In genomic region chr12:110421701-110422100, GRCh38 we compare ENCODE assay signal across 21 cellular contexts. TPM values are rescaled to one million over a fixed set of nuclear protein-coding genes. Genes with fewer than 3 reads are reported as not detected.
DNase-seq lines count a peak whose midpoint lies in the region; ATAC-seq, FAIRE-seq and TF ChIP-seq lines count a peak whose summit lies in the region.
"Had no signal": no experiment of that assay in that cellular context is flagged by ENCODE, and none has a peak within 500 bp of the region (broad histone marks: within the 10 kb centered on the region; RNA-seq: fewer than 3 reads in every experiment).

No MANE protein-coding gene starts in this region.

- H3K4me3 ChIP-seq in K562: no peak overlapping the region
- H3K4me3 ChIP-seq in transverse colon: no peak overlapping the region
- H3K4me3 ChIP-seq in body of pancreas: no peak overlapping the region
- H3K4me3 ChIP-seq in upper lobe of left lung: no peak overlapping the region
- H3K4me3 ChIP-seq: BLaER1 treated with 17β-estradiol and CSF1 and Interleukin-3, amounts not matched to agents 10 nM and 100 nM had no signal

- no peak overlapping the region for H3K4me2 ChIP-seq in K562 (ENCODE audit: insufficient read depth, low read length)
- H3K4me2 ChIP-seq: BLaER1 treated with 17β-estradiol and CSF1 and Interleukin-3, amounts not matched to agents 10 nM and 100 nM; SK-N-SH had no signal

- H3K27me3 ChIP-seq in K562 (ENCODE audit: control insufficient read depth in 2 of 2, insufficient read depth in 2 of 2, low read length in 2 of 2): no peaks in the 10 kb centered on the region
- peaks cover 4% of the 10 kb centered on the region for H3K27me3 ChIP-seq in transverse colon
- no peaks in the 10 kb centered on the region for H3K27me3 ChIP-seq in body of pancreas
- H3K27me3 ChIP-seq in upper lobe of left lung: no peaks in the 10 kb centered on the region
- H3K27me3 ChIP-seq: BLaER1 treated with 17β-estradiol and CSF1 and Interleukin-3, amounts not matched to agents 10 nM and 100 nM had no signal

- no peak for TF ChIP-seq POLR2A in K562 (conservative IDR thresholded peaks at IDR 0.05)
- TF ChIP-seq POLR2A in transverse colon (IDR thresholded peaks at IDR 0.05): no peak
- TF ChIP-seq POLR2A in body of pancreas (IDR thresholded peaks at IDR 0.05): no peak
- TF ChIP-seq POLR2A in upper lobe of left lung (IDR thresholded peaks at IDR 0.05): no peak

- peak overlapping the region; percentile 37; the same call in 1 of the 2 replicates for H2AFZ ChIP-seq in K562 (ENCODE audit: low read depth, low read length)

- in situ Hi-C loops in K562 (cut with MboI) (loop anchor here (10.0 kb wide), 1 partner anchor 317 kb away; no protein-coding TSS in a partner anchor), transverse colon (cut with MboI; ENCODE audit: low pct_ligation_motif_present in 1 of 4, low pct_unique_long_range_greater_than_20kb in 1 of 4, low sequenced_read_pairs in 3 of 4) (loop anchor here in 3 of 4 donors (10.0 kb wide), 2 partner anchors 317 to 327 kb away; no protein-coding TSS in a partner anchor)

- H3K9me3 ChIP-seq in K562 (replicated peaks; ENCODE audit: control insufficient read depth, insufficient read depth, low read depth, low read length): no peaks in the 10 kb centered on the region
- H3K9me3 ChIP-seq in transverse colon: no peaks in the 10 kb centered on the region
- H3K9me3 ChIP-seq in body of pancreas: no peaks in the 10 kb centered on the region
- H3K9me3 ChIP-seq in upper lobe of left lung: no peaks in the 10 kb centered on the region
- H3K9me3 ChIP-seq: BLaER1 treated with 17β-estradiol and CSF1 and Interleukin-3, amounts not matched to agents 10 nM and 100 nM; SK-N-SH had no signal

- ATAC-seq in K562 (no peak), body of pancreas (no peak), GM21515 (IDR thresholded peaks at IDR 0.05; ENCODE audit: unreplicated experiment) (no peak), upper lobe of left lung (ENCODE audit: low FRiP score in 2 of 2) (no peak)
- ATAC-seq: HCT116, PC-3 had no signal

- H3K79me2 ChIP-seq in K562 (ENCODE audit: control insufficient read depth, insufficient read depth, low read length): no peaks in the 10 kb centered on the region

- 21% methylated on average over 4 of the region's 4 CpGs for WGBS in K562 (ENCODE audit: insufficient coverage, low coverage, missing lambda C conversion rate)
- WGBS in transverse colon (ENCODE audit: low coverage in 1 of 2), 2 donors: 64 to 80% methylated on average over 2 to 4 of the region's 4 CpGs
- WGBS in body of pancreas, 2 donors: 75 to 81% methylated on average over 4 of the region's 4 CpGs
- WGBS in upper lobe of left lung, 2 donors: 86 to 89% methylated on average over 4 of the region's 4 CpGs

- CTCF ChIA-PET in K562 (lab: Yijun Ruan, JAX; ENCODE audit: low intra/inter-chr PET ratio): no interaction called here

- BruUV-seq in K562 (replicated peaks; lab: Mats Ljungman, UMichigan): no TSS peak

- TF ChIP-seq RAD21 in K562 (CRISPR knock-in tag; conservative IDR thresholded peaks at IDR 0.05 in 1 of 2, IDR thresholded peaks at IDR 0.05 in 1 of 2): no peak

- H3K9ac ChIP-seq in K562 (ENCODE audit: insufficient read depth in 1 of 2, low read depth in 2 of 2, low read length in 2 of 2): 0 out of 4 replicates have a peak overlapping the region, but pooled peaks of 1 of the 2 experiments have one; percentile 5
- H3K9ac ChIP-seq: BLaER1 treated with 17β-estradiol and CSF1 and Interleukin-3, amounts not matched to agents 10 nM and 100 nM; SK-N-SH had no signal

- intact Hi-C loops in K562 (cut with micrococcal nuclease) (no loop called here), transverse colon (cut with DNase I; ENCODE audit: low total_unique reads) (no loop called here), body of pancreas (cut with DNase I) (no loop called here)

- H3K9me3 Mint-ChIP-seq in mesothelial cell of epicardium: no peaks in the 10 kb centered on the region
- H3K9me3 Mint-ChIP-seq: CD8-positive, alpha-beta memory T cell had no signal

- H3K4me1 Mint-ChIP-seq in mesothelial cell of epicardium: peaks cover 12% of the 10 kb centered on the region
- H3K4me1 Mint-ChIP-seq: CD8-positive, alpha-beta memory T cell had no signal

- H4K20me1 ChIP-seq in K562 (replicated peaks; ENCODE audit: control insufficient read depth, insufficient read depth, low read length): no peaks in the 10 kb centered on the region
- H4K20me1 ChIP-seq: BLaER1 treated with 17β-estradiol and CSF1 and Interleukin-3, amounts not matched to agents 10 nM and 100 nM had no signal

- no peaks in the 10 kb centered on the region for H3K36me3 Mint-ChIP-seq in mesothelial cell of epicardium
- H3K36me3 Mint-ChIP-seq: CD8-positive, alpha-beta memory T cell had no signal

- POLR2A ChIA-PET in K562 (lab: Yijun Ruan, JAX): interaction anchor here (0.8 to 3.2 kb wide), 9 partner anchors 10 to 172 kb away, joined by 3 to 26 read pairs (median 5); partner anchors contain the start of genes ANAPC7 and ARPC3

- TF ChIP-seq CTCF in K562 (IDR thresholded peaks at IDR 0.05 in 2 of 3, conservative IDR thresholded peaks at IDR 0.05 in 1 of 3; ENCODE audit: insufficient read depth in 2 of 3, low read depth in 1 of 3, low read length in 3 of 3) (no peak), mesothelial cell of epicardium (IDR thresholded peaks at IDR 0.05; ENCODE audit: unreplicated experiment) (no peak), transverse colon (IDR thresholded peaks at IDR 0.05) (no peak), body of pancreas (IDR thresholded peaks at IDR 0.05) (no peak), upper lobe of left lung (IDR thresholded peaks at IDR 0.05) (no peak)

- peaks cover 28% of the 10 kb centered on the region in 2 experiments; a peak in 4 of 5 replicates for H3K4me1 ChIP-seq in K562 (replicated peaks in 1 of 2; ENCODE audit: control insufficient read depth in 2 of 2, insufficient read depth in 2 of 2, low read length in 2 of 2)
- H3K4me1 ChIP-seq in transverse colon: peaks cover 0 to 3% (median 2%) of the 10 kb centered on the region in 4 donors
- no peaks in the 10 kb centered on the region for H3K4me1 ChIP-seq in body of pancreas
- H3K4me1 ChIP-seq in upper lobe of left lung: no peaks in the 10 kb centered on the region

- H3K27ac ChIP-seq in K562 (ENCODE audit: extremely low read depth, low read depth, low read length) (no peak overlapping the region), transverse colon (peak overlapping the region in 3 of 4 donors; percentile 48 to 53 (median 50)), body of pancreas (no peak overlapping the region), upper lobe of left lung (no peak overlapping the region)
- H3K27ac ChIP-seq: BLaER1 treated with 17β-estradiol and CSF1 and Interleukin-3, amounts not matched to agents 10 nM and 100 nM had no signal

- TF ChIP-seq EP300 in K562 (IDR thresholded peaks at IDR 0.05; ENCODE audit: low read length) (no peak), transverse colon (IDR thresholded peaks at IDR 0.05; ENCODE audit: low read depth) (no peak), upper lobe of left lung (IDR thresholded peaks at IDR 0.05) (no peak)

- H3K9me1 ChIP-seq in K562 (ENCODE audit: control insufficient read depth, insufficient read depth, low read length): no peaks in the 10 kb centered on the region

- peak overlapping the region; percentile 14 for H3K27ac Mint-ChIP-seq in mesothelial cell of epicardium
- H3K27ac Mint-ChIP-seq: CD8-positive, alpha-beta memory T cell had no signal

- DNase-seq in NCI-H524 treated with DMSO at 0.1 percent for 48 hours (lab: John Stamatoyannopoulos, UW) (peak; percentile 83), K562 (ENCODE audit: extremely low read depth in 1 of 4, low spot score in 3 of 4) (no peak), mesothelial cell of epicardium (ENCODE audit: low spot score in 2 of 2, unreplicated experiment in 2 of 2) (no peak), transverse colon (no peak), body of pancreas (no peak), upper lobe of left lung (no peak)
- DNase-seq: CD8-positive, alpha-beta memory T cell; DMS79 treated with DMSO at 0.1 percent for 48 hours; NCI-H1092 treated with DMSO at 0.1 percent for 48 hours; NCI-H146; NCI-H2081; NCI-H2171 treated with DMSO at 0.1 percent for 48 hours; NCI-H446; PC-3; RPMI8226; SHP77 treated with DMSO at 0.1 percent for 48 hours had no signal

- H3K27me3 Mint-ChIP-seq in mesothelial cell of epicardium (ENCODE audit: low read depth): no peaks in the 10 kb centered on the region

- no peak for FAIRE-seq in K562 (lab: Jason Lieb, UNC)
- FAIRE-seq: D721Med had no signal

- no peak overlapping the region for H3K4me3 Mint-ChIP-seq in mesothelial cell of epicardium
- H3K4me3 Mint-ChIP-seq: CD8-positive, alpha-beta memory T cell had no signal

- H3K36me3 ChIP-seq in K562 (ENCODE audit: control insufficient read depth, insufficient read depth, low read length) (no peaks in the 10 kb centered on the region), transverse colon (no peaks in the 10 kb centered on the region), body of pancreas (replicated peaks in 1 of 2; ENCODE audit: insufficient read depth in 1 of 2, low read depth in 2 of 2) (no peaks in the 10 kb centered on the region), upper lobe of left lung (no peaks in the 10 kb centered on the region)
- H3K36me3 ChIP-seq: BLaER1 treated with 17β-estradiol and CSF1 and Interleukin-3, amounts not matched to agents 10 nM and 100 nM had no signal

RNA-seq across cellular contexts. Expression of gene ANAPC7, which starts 18.2 kb away (rescaled TPM):
- 295 and 475 TPM in 2 replicates for total RNA-seq in K562 (2011; cell fraction: chromatin; rRNA removed; ENCODE audit: low replicate concordance)
- total RNA-seq in K562 (2011; cell fraction: nucleolus; rRNA removed): 136 and 138 TPM in 2 replicates
- 230 and 322 TPM in 2 replicates for total RNA-seq in K562 (2011; cell fraction: nucleoplasm; rRNA removed)
- total RNA-seq in K562 (2014; rRNA removed): 118 and 119 TPM in 2 replicates
- 109 and 121 TPM in 2 replicates for total RNA-seq in K562 (2014; rRNA removed; fragmentation: Illumina TruSeq; extraction: Trizol)
- 107 and 114 TPM in 2 replicates for total RNA-seq in K562 (2015; rRNA removed; fragmentation: Illumina TruSeq; extraction: Trizol)
- 99.1 and 107 TPM in 2 replicates for total RNA-seq in K562 (2021)
- 134 and 158 TPM in 2 replicates for polyA plus RNA-seq in K562 (2011; rRNA removed)
- 72.8 and 77.2 TPM in 2 replicates for polyA plus RNA-seq in K562 (2011; cell fraction: cytosol; rRNA removed)
- polyA plus RNA-seq in K562 (2011; cell fraction: nucleus; rRNA removed): 117 and 126 TPM in 2 replicates
- 72.3 and 75.8 TPM in 2 replicates for polyA plus RNA-seq in K562 (2012)
- 105 and 106 TPM in 2 replicates for polyA plus RNA-seq in K562 (2014; fragmentation: Illumina TruSeq; extraction: Trizol)
- polyA plus RNA-seq in K562 (2014; fragmentation: Nextera tagmentation; extraction: Ambion mirVana): 10 to 100 TPM; 46.7 to 63.4 TPM
- polyA plus RNA-seq in K562 (2014; rRNA removed): 133 and 138 TPM in 2 replicates
- 165 and 173 TPM in 2 replicates for polyA minus RNA-seq in K562 (2011; rRNA and poly(A)+ RNA removed)
- polyA minus RNA-seq in K562 (2011; cell fraction: cytosol; rRNA and poly(A)+ RNA removed): 57.4 and 61.7 TPM in 2 replicates
- polyA minus RNA-seq in K562 (2011; cell fraction: nucleus; rRNA and poly(A)+ RNA removed): 25.3 and 47.7 TPM in 2 replicates
- total RNA-seq in mesothelial cell of epicardium: 62.8 to 66.6 TPM (median 66.0 TPM) in 3 replicates
- total RNA-seq in transverse colon: 100 to 1,000 TPM in 1 of 4 donors, 10 to 100 TPM in 3; 16.8 to 127 (median 31.4) TPM
- total RNA-seq in body of pancreas: 10 to 100 TPM; 25.9 to 45.8 TPM
- 10 to 100 TPM; 33.5 to 90.1 (median 43.1) TPM for total RNA-seq in upper lobe of left lung

RNA-seq across cellular contexts. Expression of gene ARPC3, which starts 28.4 kb away (rescaled TPM):
- 41.8 and 103 TPM in 2 replicates for total RNA-seq in K562 (2011; cell fraction: chromatin; rRNA removed; ENCODE audit: low replicate concordance)
- 34.5 and 35.0 TPM in 2 replicates for total RNA-seq in K562 (2011; cell fraction: nucleolus; rRNA removed)
- 62.8 and 72.9 TPM in 2 replicates for total RNA-seq in K562 (2011; cell fraction: nucleoplasm; rRNA removed)
- 172 and 197 TPM in 2 replicates for total RNA-seq in K562 (2014; rRNA removed)
- total RNA-seq in K562 (2014; rRNA removed; fragmentation: Illumina TruSeq; extraction: Trizol): 388 and 441 TPM in 2 replicates
- 475 and 504 TPM in 2 replicates for total RNA-seq in K562 (2015; rRNA removed; fragmentation: Illumina TruSeq; extraction: Trizol)
- total RNA-seq in K562 (2021): 213 and 225 TPM in 2 replicates
- polyA plus RNA-seq in K562 (2011; rRNA removed): 63.0 and 74.2 TPM in 2 replicates
- 38.2 and 97.8 TPM in 2 replicates for polyA plus RNA-seq in K562 (2011; cell fraction: cytosol; rRNA removed)
- 16.3 and 22.5 TPM in 2 replicates for polyA plus RNA-seq in K562 (2011; cell fraction: nucleus; rRNA removed)
- polyA plus RNA-seq in K562 (2012): 242 and 327 TPM in 2 replicates
- polyA plus RNA-seq in K562 (2014; fragmentation: Illumina TruSeq; extraction: Trizol): 326 and 345 TPM in 2 replicates
- polyA plus RNA-seq in K562 (2014; fragmentation: Nextera tagmentation; extraction: Ambion mirVana): 100 to 1,000 TPM; 450 to 575 TPM
- polyA plus RNA-seq in K562 (2014; rRNA removed): 167 and 216 TPM in 2 replicates
- 44.1 and 57.8 TPM in 2 replicates for polyA minus RNA-seq in K562 (2011; rRNA and poly(A)+ RNA removed)
- 39.2 and 54.5 TPM in 2 replicates for polyA minus RNA-seq in K562 (2011; cell fraction: cytosol; rRNA and poly(A)+ RNA removed)
- polyA minus RNA-seq in K562 (2011; cell fraction: nucleus; rRNA and poly(A)+ RNA removed): 11.8 and 28.2 TPM in 2 replicates
- 144 to 149 TPM (median 146 TPM) in 3 replicates for total RNA-seq in mesothelial cell of epicardium
- total RNA-seq in transverse colon: 100 to 1,000 TPM in 3 of 4 donors, 10 to 100 TPM in 1; 27.9 to 429 (median 262) TPM
- 100 to 1,000 TPM in 1 of 2 donors, 10 to 100 TPM in 1; 48.5 to 101 TPM for total RNA-seq in body of pancreas
- 100 to 1,000 TPM; 139 to 347 (median 245) TPM for total RNA-seq in upper lobe of left lung

RNA-seq across cellular contexts. Expression of gene GPN3, which starts 46.4 kb away (rescaled TPM):
- 16.0 and 19.8 TPM in 2 replicates for total RNA-seq in K562 (2011; cell fraction: chromatin; rRNA removed; ENCODE audit: low replicate concordance)
- total RNA-seq in K562 (2011; cell fraction: nucleolus; rRNA removed): 9.7 and 11.7 TPM in 2 replicates
- total RNA-seq in K562 (2011; cell fraction: nucleoplasm; rRNA removed): 21.8 and 23.8 TPM in 2 replicates
- total RNA-seq in K562 (2014; rRNA removed) (33.2 and 35.8 TPM in 2 replicates), K562 (2014; rRNA removed; fragmentation: Illumina TruSeq; extraction: Trizol) (65.6 and 70.8 TPM in 2 replicates), K562 (2015; rRNA removed; fragmentation: Illumina TruSeq; extraction: Trizol) (51.4 and 55.5 TPM in 2 replicates), K562 (2021) (59.6 and 64.2 TPM in 2 replicates), mesothelial cell of epicardium (12.7 to 14.5 TPM (median 13.9 TPM) in 3 replicates), transverse colon (1 to 10 TPM in 3 of 4 donors, not detected in 1; 6.1 to 9.2 (median 8.8) TPM), body of pancreas (1 to 10 TPM; 5.6 to 8.0 TPM), upper lobe of left lung (10 to 100 TPM in 4 of 6 donors, 1 to 10 TPM in 2; 4.1 to 31.4 (median 19.6) TPM)
- polyA plus RNA-seq in K562 (2011; rRNA removed) (54.3 and 92.3 TPM in 2 replicates), K562 (2014; fragmentation: Illumina TruSeq; extraction: Trizol) (55.7 and 57.1 TPM in 2 replicates), K562 (2014; fragmentation: Nextera tagmentation; extraction: Ambion mirVana) (100 to 1,000 TPM; 105 to 123 TPM), K562 (2014; rRNA removed) (43.8 and 48.3 TPM in 2 replicates)
- 32.3 and 92.3 TPM in 2 replicates for polyA plus RNA-seq in K562 (2011; cell fraction: cytosol; rRNA removed)
- polyA plus RNA-seq in K562 (2011; cell fraction: nucleus; rRNA removed): 14.6 and 29.3 TPM in 2 replicates
- 36.9 and 61.6 TPM in 2 replicates for polyA plus RNA-seq in K562 (2012)
- polyA minus RNA-seq in K562 (2011; rRNA and poly(A)+ RNA removed): 73.8 and 103 TPM in 2 replicates
- polyA minus RNA-seq in K562 (2011; cell fraction: cytosol; rRNA and poly(A)+ RNA removed): 20.8 and 31.5 TPM in 2 replicates
- polyA minus RNA-seq in K562 (2011; cell fraction: nucleus; rRNA and poly(A)+ RNA removed): 9.2 and 22.0 TPM in 2 replicates

RNA-seq across cellular contexts. Expression of gene FAM216A, which starts 46.9 kb away (rescaled TPM):
- total RNA-seq in K562 (2011; cell fraction: chromatin; rRNA removed; ENCODE audit: low replicate concordance): 25.6 and 32.2 TPM in 2 replicates
- total RNA-seq in K562 (2011; cell fraction: nucleolus; rRNA removed): 23.2 and 25.2 TPM in 2 replicates
- 27.7 and 36.1 TPM in 2 replicates for total RNA-seq in K562 (2011; cell fraction: nucleoplasm; rRNA removed)
- total RNA-seq in K562 (2014; rRNA removed) (44.6 and 48.5 TPM in 2 replicates), K562 (2014; rRNA removed; fragmentation: Illumina TruSeq; extraction: Trizol) (58.8 and 61.0 TPM in 2 replicates), K562 (2015; rRNA removed; fragmentation: Illumina TruSeq; extraction: Trizol) (39.9 and 42.2 TPM in 2 replicates), K562 (2021) (30.0 and 30.1 TPM in 2 replicates), mesothelial cell of epicardium (9.9 to 11.6 TPM (median 10.3 TPM) in 3 replicates), transverse colon (1 to 10 TPM in 3 of 4 donors, not detected in 1; 1.2 to 6.7 (median 1.6) TPM), body of pancreas (1 to 10 TPM in 1 of 2 donors, under 1 TPM in 1; 0.99 to 2.6 TPM), upper lobe of left lung (1 to 10 TPM; 3.1 to 6.1 (median 3.2) TPM)
- polyA plus RNA-seq in K562 (2011; rRNA removed) (78.0 and 96.9 TPM in 2 replicates), K562 (2014; fragmentation: Illumina TruSeq; extraction: Trizol) (38.5 and 50.0 TPM in 2 replicates), K562 (2014; fragmentation: Nextera tagmentation; extraction: Ambion mirVana) (10 to 100 TPM; 17.2 to 30.1 TPM), K562 (2014; rRNA removed) (61.6 and 66.0 TPM in 2 replicates)
- polyA plus RNA-seq in K562 (2011; cell fraction: cytosol; rRNA removed): 52.4 and 52.9 TPM in 2 replicates
- polyA plus RNA-seq in K562 (2011; cell fraction: nucleus; rRNA removed): 53.9 and 56.3 TPM in 2 replicates
- 24.2 and 37.7 TPM in 2 replicates for polyA plus RNA-seq in K562 (2012)
- 38.0 and 39.3 TPM in 2 replicates for polyA minus RNA-seq in K562 (2011; rRNA and poly(A)+ RNA removed)
- 21.1 and 23.6 TPM in 2 replicates for polyA minus RNA-seq in K562 (2011; cell fraction: cytosol; rRNA and poly(A)+ RNA removed)
- polyA minus RNA-seq in K562 (2011; cell fraction: nucleus; rRNA and poly(A)+ RNA removed): 22.1 and 31.5 TPM in 2 replicates

Comparison
In these comparisons a context has a peak if more than half of its experiments do, and no peak if none do; other contexts are left out.
1. H3K27ac ChIP-seq: peak in transverse colon (3 of 4); none in K562 (single experiment), body of pancreas (0 of 4) and upper lobe of left lung (0 of 4).